Comparison of ENCODE assay signal across 24 cellular contexts in genomic region chr18:12995952-12996477, GRCh38. TPM values are rescaled to one million over a fixed set of nuclear protein-coding genes. Genes with fewer than 3 reads are reported as not detected.
DNase-seq lines count a peak whose midpoint lies in the region; ATAC-seq and TF ChIP-seq lines count a peak whose summit lies in the region.
"Had no signal": no experiment of that assay in that cellular context is flagged by ENCODE, and none has a peak within 500 bp of the region (broad histone marks: within the 10 kb centered on the region; RNA-seq: fewer than 3 reads in every experiment).

No MANE protein-coding gene starts in this region.

- H3K27ac ChIP-seq in OCI-LY3 (ENCODE audit: low read length), result peak overlapping the region; percentile 55
- H3K27ac ChIP-seq in testis, result peak overlapping the region; percentile 11 to 16
- no peak overlapping the region for H3K27ac ChIP-seq in mammary epithelial cell (ENCODE audit: insufficient read depth, low read depth, low read length)
- H3K27ac ChIP-seq: A549; BLaER1 treated with 17β-estradiol and CSF1 and Interleukin-3, amounts not matched to agents 10 nM and 100 nM; PC-9 had no signal

- peaks cover 38% of the 10 kb centered on the region for H3K36me3 ChIP-seq in OCI-LY3 (replicated peaks; ENCODE audit: low read depth, low read length)
- H3K36me3 ChIP-seq in testis (ENCODE audit: low read depth, missing control alignments), result no peaks in the 10 kb centered on the region
- no peaks in the 10 kb centered on the region for H3K36me3 ChIP-seq in mucosa of descending colon (ENCODE audit: low read depth)
- peaks cover 2% of the 10 kb centered on the region for H3K36me3 ChIP-seq in mammary epithelial cell (ENCODE audit: insufficient read depth, low read length)

- 72 to 81% methylated on average over 6 of the region's 6 CpGs for WGBS in testis, 2 donors
- WGBS in mammary epithelial cell (ENCODE audit: low coverage, missing lambda C conversion rate), result 92% methylated on average over 4 of the region's 6 CpGs

- H3K4me3 ChIP-seq in GM12865 (ENCODE audit: low read depth, low read length) (no peak overlapping the region), OCI-LY3 (ENCODE audit: low read length) (peak overlapping the region; percentile 58), testis (no peak overlapping the region), mucosa of descending colon (no peak overlapping the region), mammary epithelial cell (replicated peaks in 1 of 3; ENCODE audit: insufficient read depth in 1 of 3, low read depth in 2 of 3, low read length in 3 of 3) (no peak overlapping the region)
- H3K4me3 ChIP-seq: A549; BLaER1 treated with 17β-estradiol and CSF1 and Interleukin-3, amounts not matched to agents 10 nM and 100 nM; HAP-1; PC-9 had no signal

- CTCF ChIA-PET in mammary epithelial cell (lab: Charles Lee; ENCODE audit: low non-redundant PET), result no interaction called here

- H3K27me3 ChIP-seq in OCI-LY3 (ENCODE audit: low read depth, low read length) (no peaks in the 10 kb centered on the region), testis (no peaks in the 10 kb centered on the region), mammary epithelial cell (ENCODE audit: insufficient read depth, low read length) (no peaks in the 10 kb centered on the region)
- H3K27me3 ChIP-seq: BLaER1 treated with 17β-estradiol and CSF1 and Interleukin-3, amounts not matched to agents 10 nM and 100 nM had no signal

- H3K4me1 ChIP-seq in OCI-LY3 (ENCODE audit: low read length) (peaks cover 59% of the 10 kb centered on the region), testis (peaks cover 36% of the 10 kb centered on the region), mucosa of descending colon (ENCODE audit: low read depth) (peaks cover 15% of the 10 kb centered on the region), mammary epithelial cell (ENCODE audit: insufficient read depth, low read length) (peaks cover 11% of the 10 kb centered on the region)

- intact Hi-C loops in testis (cut with DNase I; ENCODE audit: low total_unique reads), result no loop called here
- intact Hi-C loops in mucosa of descending colon (cut with DNase I, micrococcal nuclease), result no loop called here
- intact Hi-C loops in mammary epithelial cell (cut with micrococcal nuclease), result no loop called here

- in situ Hi-C loops in mammary epithelial cell (cut with MboI; ENCODE audit: low sequenced_read_pairs in 2 of 2), result no loop called here

- no peak for ATAC-seq in mucosa of descending colon
- no peak for ATAC-seq in HG02981 (IDR thresholded peaks at IDR 0.05; ENCODE audit: unreplicated experiment)
- ATAC-seq: A549 had no signal

- peak; percentile 44 for DNase-seq in GM12865 (ENCODE audit: low read depth)
- DNase-seq in testis, result no peak
- DNase-seq in mucosa of descending colon, result no peak
- no peak for DNase-seq in mammary epithelial cell
- DNase-seq: AML-193; CD4-positive, alpha-beta T cell; GOT3; HFFc6; MV-4-11; NCI-H1105; NCI-H1436 treated with DMSO at 0.1 percent for 48 hours; NCI-H187 treated with DMSO at 0.1 percent for 48 hours; NCI-H2107; NCI-H524 treated with DMSO at 0.1 percent for 48 hours; NCI-H774; PC-9; SHP77; T-helper 1 cell had no signal

- H3K9ac ChIP-seq in OCI-LY3 (ENCODE audit: low read length) (peak overlapping the region; percentile 37; the same call in 1 of the 2 replicates), mammary epithelial cell (ENCODE audit: insufficient read depth, low read length) (no peak overlapping the region)
- H3K9ac ChIP-seq: BLaER1 treated with 17β-estradiol and CSF1 and Interleukin-3, amounts not matched to agents 10 nM and 100 nM had no signal

- dilution Hi-C loops in mammary epithelial cell (cut with HindIII; ENCODE audit: low sequenced_read_pairs), result loop anchor here (5.0 kb wide), 1 partner anchor 56 kb away; no protein-coding TSS in a partner anchor

- H3K4me2 ChIP-seq in OCI-LY3 (ENCODE audit: low read length), result peak overlapping the region; percentile 76
- H3K4me2 ChIP-seq in mammary epithelial cell (ENCODE audit: insufficient read depth, low read depth, low read length), result no peak overlapping the region
- H3K4me2 ChIP-seq: A549; BLaER1 treated with 17β-estradiol and CSF1 and Interleukin-3, amounts not matched to agents 10 nM and 100 nM; PC-9 had no signal

- no TSS peak for BruUV-seq in mammary epithelial cell (replicated peaks; lab: Mats Ljungman, UMichigan)

- H3K9me3 ChIP-seq in OCI-LY3 (ENCODE audit: insufficient read depth, low read length), result no peaks in the 10 kb centered on the region
- H3K9me3 ChIP-seq in testis, result no peaks in the 10 kb centered on the region
- H3K9me3 ChIP-seq in mucosa of descending colon, result no peaks in the 10 kb centered on the region
- no peaks in the 10 kb centered on the region for H3K9me3 ChIP-seq in mammary epithelial cell (replicated peaks; ENCODE audit: insufficient read depth, low read length)
- H3K9me3 ChIP-seq: A549; BLaER1 treated with 17β-estradiol and CSF1 and Interleukin-3, amounts not matched to agents 10 nM and 100 nM; HAP-1 had no signal

- TF ChIP-seq CTCF in GM12865 (IDR thresholded peaks at IDR 0.05; ENCODE audit: insufficient read depth, low read depth, low read length, missing control alignments), result no peak
- TF ChIP-seq CTCF in OCI-LY3 (IDR thresholded peaks at IDR 0.05; ENCODE audit: low read depth, low read length), result no peak
- no peak for TF ChIP-seq CTCF in testis (IDR thresholded peaks at IDR 0.05)
- TF ChIP-seq CTCF in mucosa of descending colon (IDR thresholded peaks at IDR 0.05), result no peak
- no peak for TF ChIP-seq CTCF in mammary epithelial cell (conservative IDR thresholded peaks at IDR 0.05 in 1 of 2, IDR thresholded peaks at IDR 0.05 in 1 of 2; ENCODE audit: extremely low read depth in 1 of 2, insufficient read depth in 1 of 2, low read depth in 1 of 2, low read length in 2 of 2)

- H3K79me2 ChIP-seq in OCI-LY3 (ENCODE audit: low read length) (peaks cover 97% of the 10 kb centered on the region), mammary epithelial cell (ENCODE audit: insufficient read depth, low read length) (peaks cover 93% of the 10 kb centered on the region)

- TF ChIP-seq POLR2A in GM19099 (IDR thresholded peaks at IDR 0.05; ENCODE audit: extremely low read depth, insufficient read length, low read depth) (peak; percentile 39), testis (IDR thresholded peaks at IDR 0.05) (no peak)

- no peak overlapping the region for H2AFZ ChIP-seq in OCI-LY3 (ENCODE audit: low read depth, low read length)
- H2AFZ ChIP-seq in mammary epithelial cell (ENCODE audit: low read depth, low read length), result no peak overlapping the region
- H2AFZ ChIP-seq: PC-9 had no signal

- H4K20me1 ChIP-seq in OCI-LY3 (ENCODE audit: insufficient read depth, low read length), result peaks cover 62% of the 10 kb centered on the region
- H4K20me1 ChIP-seq in mammary epithelial cell (ENCODE audit: insufficient read depth, low read length), result no peaks in the 10 kb centered on the region

RNA-seq across cellular contexts. Expression of gene CEP192, which starts 4.9 kb away (rescaled TPM):
- total RNA-seq in testis (10 to 100 TPM; 61.2 to 77.3 TPM), mucosa of descending colon (10 to 100 TPM; 22.6 to 33.6 (median 27.7) TPM), mammary epithelial cell (10 to 100 TPM; 18.8 to 19.4 TPM)
- polyA plus RNA-seq in testis (ENCODE audit: insufficient read depth, low read depth, low replicate concordance) (34.1 TPM), mammary epithelial cell (11.5 TPM)
- 29.7 TPM for polyA minus RNA-seq in mammary epithelial cell

RNA-seq across cellular contexts. Expression of gene SEH1L, which starts 48.2 kb away (rescaled TPM):
- total RNA-seq in testis (10 to 100 TPM; 37.1 to 43.5 TPM), mucosa of descending colon (10 to 100 TPM; 33.7 to 36.7 (median 34.3) TPM), mammary epithelial cell (10 to 100 TPM; 41.0 to 67.8 TPM)
- polyA plus RNA-seq in testis (ENCODE audit: insufficient read depth, low read depth, low replicate concordance) (33.5 TPM), mammary epithelial cell (40.7 TPM)
- polyA minus RNA-seq in mammary epithelial cell, result 232 TPM
